ENCODE assay signal across 28 cellular contexts in the genomic region with DNA sequence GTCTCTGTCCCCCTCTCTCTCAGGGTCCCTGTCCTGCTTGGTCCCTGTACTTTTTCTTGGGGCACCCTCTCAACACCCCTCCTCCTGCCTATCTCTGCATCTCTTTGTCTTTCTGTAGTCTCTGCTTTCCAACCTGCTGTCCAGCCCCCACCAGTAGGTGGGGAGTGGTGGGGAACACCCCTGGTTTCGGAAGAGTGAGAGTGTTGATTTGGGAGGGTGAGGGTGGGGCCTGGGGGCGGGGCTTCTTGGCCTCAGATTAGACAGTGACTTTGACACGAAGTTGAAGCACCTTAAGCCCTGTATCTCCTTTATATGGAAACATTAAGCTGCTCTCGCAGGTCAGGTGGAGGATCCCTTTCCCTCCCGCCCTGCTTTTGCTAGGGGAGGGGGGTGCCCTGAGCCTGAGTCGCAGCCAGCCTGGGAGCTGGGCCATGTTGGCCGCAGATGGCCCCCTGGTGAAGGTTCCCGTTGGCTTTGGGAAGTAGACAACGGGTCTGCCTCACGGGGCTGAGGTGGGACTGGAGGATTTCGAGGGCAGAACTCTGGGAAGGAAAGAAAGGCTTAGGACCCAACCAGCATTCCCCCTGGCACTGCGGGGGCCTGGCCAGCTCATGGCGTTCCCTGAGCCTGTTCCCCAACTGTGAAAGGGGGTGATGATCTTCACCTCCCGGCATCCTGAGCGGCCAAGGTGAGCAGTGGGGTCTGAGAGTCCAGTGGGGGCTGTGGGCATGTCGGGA. TPM values are rescaled to one million over a fixed set of nuclear protein-coding genes. Genes with fewer than 3 reads are reported as not detected.
DNase-seq lines count a peak whose midpoint lies in the region; ATAC-seq and TF ChIP-seq lines count a peak whose summit lies in the region.
"Had no signal": no experiment of that assay in that cellular context is flagged by ENCODE, and none has a peak within 500 bp of the region (broad histone marks: within the 10 kb centered on the region; RNA-seq: fewer than 3 reads in every experiment).

A gene (plus strand): TSS at position 404 of the 737 bp plus-strand sequence. CDS start 6,151 bp downstream, outside the sequence.

- H3K4me3 ChIP-seq in OCI-LY7 (ENCODE audit: low read depth, low read length, poor library complexity, severe bottlenecking), result no peak within 1 kb of the TSS
- H3K4me3 ChIP-seq: BLaER1 treated with 17β-estradiol and CSF1 and Interleukin-3, amounts not matched to agents 10 nM and 100 nM; esophagus squamous epithelium; heart right ventricle; lung had no signal

- H3K9me3 ChIP-seq in OCI-LY7 (ENCODE audit: low read length), result no peaks in the 10 kb centered on the region
- H3K9me3 ChIP-seq: BLaER1 treated with 17β-estradiol and CSF1 and Interleukin-3, amounts not matched to agents 10 nM and 100 nM; esophagus squamous epithelium; heart right ventricle had no signal

- no peaks in the 10 kb centered on the region for H3K4me1 ChIP-seq in OCI-LY7 (ENCODE audit: insufficient read depth, low read length, poor library complexity, severe bottlenecking)
- H3K4me1 ChIP-seq: heart right ventricle had no signal

- BruUV-seq in OCI-LY7 (replicated peaks; lab: Mats Ljungman, UMichigan), result no TSS peak

- H3K27ac ChIP-seq in OCI-LY7 (ENCODE audit: low read depth, low read length, poor library complexity, severe bottlenecking), result no peak within 1 kb of the TSS
- H3K27ac ChIP-seq: BLaER1 treated with 17β-estradiol and CSF1 and Interleukin-3, amounts not matched to agents 10 nM and 100 nM; esophagus squamous epithelium; heart right ventricle had no signal

- POLR2A ChIA-PET in OCI-LY7 (lab: Charles Lee), result no interaction called here

- H3K9me2 ChIP-seq in OCI-LY7 (ENCODE audit: insufficient read depth, low read length), result no peaks in the 10 kb centered on the region

- CTCF ChIA-PET in OCI-LY7 (lab: Charles Lee; ENCODE audit: unreplicated experiment), result no interaction called here

- no peak within 1 kb of the TSS for H3K4me2 ChIP-seq in OCI-LY7 (ENCODE audit: low read length)

- no peak within 1 kb of the TSS for H3K4me3 Mint-ChIP-seq in activated naive CD8-positive, alpha-beta T cell
- H3K4me3 Mint-ChIP-seq in activated naive CD8-positive, alpha-beta T cell treated with anti-CD3 and anti-CD28 coated beads, Interleukin-2, amount 50 U/mL, for 24 hours, result no peak within 1 kb of the TSS
- no peak within 1 kb of the TSS for H3K4me3 Mint-ChIP-seq in activated naive CD8-positive, alpha-beta T cell treated with anti-CD3 and anti-CD28 coated beads for 36 hours
- H3K4me3 Mint-ChIP-seq in naive B cell, result peak within 1 kb of the TSS in 1 of 8 donors; percentile 20
- peak within 1 kb of the TSS; percentile 33 for H3K4me3 Mint-ChIP-seq in stimulated activated memory B cell treated with anti-CD40 and anti-IgM and Interleukin-4, amounts not matched to agents 10 μg/mL and 1 μg/mL and 100 μg/mL, for 72 hours
- H3K4me3 Mint-ChIP-seq: activated T-cell treated with anti-CD3 and anti-CD28 coated beads, Interleukin-2, amount 50 U/mL, for 4 hours had no signal

- ATAC-seq in activated naive CD8-positive, alpha-beta T cell treated with anti-CD3 and anti-CD28 coated beads, Interleukin-2, amount 50 U/mL, for 24 hours, result no peak
- ATAC-seq in naive B cell (ENCODE audit: low read depth in 2 of 2), result no peak
- no peak for ATAC-seq in stimulated activated memory B cell treated with anti-CD40 and anti-IgM and Interleukin-4, amounts not matched to agents 10 μg/mL and 1 μg/mL and 100 μg/mL, for 72 hours
- ATAC-seq: HCT116 had no signal

- no peak for DNase-seq in activated naive CD8-positive, alpha-beta T cell treated with anti-CD3 and anti-CD28 coated beads, Interleukin-2, amount 50 U/mL, for 24 hours
- no peak for DNase-seq in activated naive CD8-positive, alpha-beta T cell treated with anti-CD3 and anti-CD28 coated beads for 36 hours
- DNase-seq in naive B cell (no peak), OCI-LY7 (ENCODE audit: low spot score) (no peak), posterior cingulate gyrus (no peak), kidney glomerular epithelial cell (lab: John Stamatoyannopoulos, UW) (no peak)
- DNase-seq: ACHN; activated CD4-positive, CD25-positive, alpha-beta regulatory T cell treated with anti-CD3 and anti-CD28 coated beads, Interleukin-2, amount 50 U/mL, for 72 hours; activated naive CD4-positive, alpha-beta T cell treated with anti-CD3 and anti-CD28 coated beads, Interleukin-2, amount 50 U/mL, for 16 hours; activated T-cell treated with anti-CD3 and anti-CD28 coated beads, Interleukin-2, amount 50 U/mL, for 4 hours; aorta; COR-L47; esophagus squamous epithelium; foreskin melanocyte; GDM1; heart right ventricle; KG1; NCI-H1417; NCI-H2081; NCI-H345; NCI-H748 treated with DMSO at 0.1 percent for 48 hours; retina; stimulated activated CD4-positive, alpha-beta T cell treated with anti-CD3 and anti-CD28 coated beads, Interleukin-2, amount 100 ng/mL, for 24 hours had no signal

- peak within 1 kb of the TSS; percentile 46 for H3K27ac Mint-ChIP-seq in activated naive CD8-positive, alpha-beta T cell
- H3K27ac Mint-ChIP-seq in activated naive CD8-positive, alpha-beta T cell treated with anti-CD3 and anti-CD28 coated beads, Interleukin-2, amount 50 U/mL, for 24 hours, result no peak within 1 kb of the TSS
- H3K27ac Mint-ChIP-seq in activated naive CD8-positive, alpha-beta T cell treated with anti-CD3 and anti-CD28 coated beads for 36 hours, result peak within 1 kb of the TSS; percentile 44
- peak within 1 kb of the TSS in 4 of 6 donors; percentile 20 to 84 (median 38) for H3K27ac Mint-ChIP-seq in naive B cell
- peak within 1 kb of the TSS; percentile 15 for H3K27ac Mint-ChIP-seq in stimulated activated memory B cell treated with anti-CD40 and anti-IgM and Interleukin-4, amounts not matched to agents 10 μg/mL and 1 μg/mL and 100 μg/mL, for 72 hours

- no peak for TF ChIP-seq CTCF in OCI-LY7 (conservative IDR thresholded peaks at IDR 0.05; ENCODE audit: low read length)

- H3K9me3 Mint-ChIP-seq in activated naive CD8-positive, alpha-beta T cell (ENCODE audit: low read depth), result no peaks in the 10 kb centered on the region
- H3K9me3 Mint-ChIP-seq in activated naive CD8-positive, alpha-beta T cell treated with anti-CD3 and anti-CD28 coated beads, Interleukin-2, amount 50 U/mL, for 24 hours, result no peaks in the 10 kb centered on the region
- H3K9me3 Mint-ChIP-seq in activated naive CD8-positive, alpha-beta T cell treated with anti-CD3 and anti-CD28 coated beads for 36 hours, result no peaks in the 10 kb centered on the region
- no peaks in the 10 kb centered on the region for H3K9me3 Mint-ChIP-seq in naive B cell
- no peaks in the 10 kb centered on the region for H3K9me3 Mint-ChIP-seq in stimulated activated memory B cell treated with anti-CD40 and anti-IgM and Interleukin-4, amounts not matched to agents 10 μg/mL and 1 μg/mL and 100 μg/mL, for 72 hours
- H3K9me3 Mint-ChIP-seq: activated T-cell treated with anti-CD3 and anti-CD28 coated beads, Interleukin-2, amount 50 U/mL, for 4 hours had no signal

- no peaks in the 10 kb centered on the region for H4K20me1 ChIP-seq in OCI-LY7 (ENCODE audit: insufficient read depth, low read length)

- no peaks in the 10 kb centered on the region for H3K27me3 Mint-ChIP-seq in activated naive CD8-positive, alpha-beta T cell
- no peaks in the 10 kb centered on the region for H3K27me3 Mint-ChIP-seq in activated naive CD8-positive, alpha-beta T cell treated with anti-CD3 and anti-CD28 coated beads, Interleukin-2, amount 50 U/mL, for 24 hours
- no peaks in the 10 kb centered on the region for H3K27me3 Mint-ChIP-seq in activated naive CD8-positive, alpha-beta T cell treated with anti-CD3 and anti-CD28 coated beads for 36 hours
- no peaks in the 10 kb centered on the region for H3K27me3 Mint-ChIP-seq in naive B cell
- H3K27me3 Mint-ChIP-seq in stimulated activated memory B cell treated with anti-CD40 and anti-IgM and Interleukin-4, amounts not matched to agents 10 μg/mL and 1 μg/mL and 100 μg/mL, for 72 hours, result no peaks in the 10 kb centered on the region

- intact Hi-C loops in OCI-LY7 (cut with micrococcal nuclease; ENCODE audit: unreplicated experiment) (no loop called here), posterior cingulate gyrus (cut with DNase I) (no loop called here)

- no peak within 1 kb of the TSS for H2AFZ ChIP-seq in OCI-LY7 (ENCODE audit: low read length)

- H3K36me3 ChIP-seq in OCI-LY7 (ENCODE audit: insufficient read depth, low read length), result peaks cover 89% of the 10 kb centered on the region

- H3K36me3 Mint-ChIP-seq in activated naive CD8-positive, alpha-beta T cell, result no peaks in the 10 kb centered on the region
- H3K36me3 Mint-ChIP-seq in activated naive CD8-positive, alpha-beta T cell treated with anti-CD3 and anti-CD28 coated beads, Interleukin-2, amount 50 U/mL, for 24 hours (ENCODE audit: low read depth), result peaks cover 27% of the 10 kb centered on the region
- peaks cover 10% of the 10 kb centered on the region for H3K36me3 Mint-ChIP-seq in activated naive CD8-positive, alpha-beta T cell treated with anti-CD3 and anti-CD28 coated beads for 36 hours
- H3K36me3 Mint-ChIP-seq in naive B cell, result peaks cover 5 to 9% of the 10 kb centered on the region in 2 donors
- peaks cover 59% of the 10 kb centered on the region for H3K36me3 Mint-ChIP-seq in stimulated activated memory B cell treated with anti-CD40 and anti-IgM and Interleukin-4, amounts not matched to agents 10 μg/mL and 1 μg/mL and 100 μg/mL, for 72 hours

- H3K79me2 ChIP-seq in OCI-LY7 (ENCODE audit: insufficient read depth, low read depth, low read length), result no peaks in the 10 kb centered on the region

- peaks cover 4% of the 10 kb centered on the region for H3K4me1 Mint-ChIP-seq in activated naive CD8-positive, alpha-beta T cell (ENCODE audit: low read depth)
- H3K4me1 Mint-ChIP-seq in activated naive CD8-positive, alpha-beta T cell treated with anti-CD3 and anti-CD28 coated beads, Interleukin-2, amount 50 U/mL, for 24 hours, result peaks cover 8% of the 10 kb centered on the region
- peaks cover 8% of the 10 kb centered on the region for H3K4me1 Mint-ChIP-seq in activated naive CD8-positive, alpha-beta T cell treated with anti-CD3 and anti-CD28 coated beads for 36 hours
- H3K4me1 Mint-ChIP-seq in naive B cell, result peaks cover 11 to 25% (median 16%) of the 10 kb centered on the region in 3 donors
- H3K4me1 Mint-ChIP-seq in stimulated activated memory B cell treated with anti-CD40 and anti-IgM and Interleukin-4, amounts not matched to agents 10 μg/mL and 1 μg/mL and 100 μg/mL, for 72 hours, result peaks cover 25% of the 10 kb centered on the region

RNA-seq across cellular contexts. Expression of the gene that starts here (rescaled TPM):
- total RNA-seq in activated naive CD8-positive, alpha-beta T cell treated with anti-CD3 and anti-CD28 coated beads for 36 hours, result 1 to 10 TPM; 1.4 to 1.5 TPM
- under 1 TPM in 5 of 6 donors, not detected in 1; 0.12 to 0.72 (median 0.24) TPM for polyA plus RNA-seq in naive B cell (ENCODE audit: low read depth in 6 of 6)
- 0.57 and 0.85 TPM in 2 replicates for total RNA-seq in OCI-LY7 (2014; rRNA removed; shearing (Covaris generic))
- total RNA-seq in OCI-LY7 (2022), result 2.5 and 2.6 TPM in 2 replicates
